Comparison of ENCODE assay signal across 28 cellular contexts in genomic region chr9:134870311-134870694, GRCh38. TPM values are rescaled to one million over a fixed set of nuclear protein-coding genes. Genes with fewer than 3 reads are reported as not detected.
DNase-seq lines count a peak whose midpoint lies in the region; ATAC-seq, FAIRE-seq and TF ChIP-seq lines count a peak whose summit lies in the region.
"Had no signal": no experiment of that assay in that cellular context is flagged by ENCODE, and none has a peak within 500 bp of the region (broad histone marks: within the 10 kb centered on the region; RNA-seq: fewer than 3 reads in every experiment).

No MANE protein-coding gene starts in this region.

- H4K91ac ChIP-seq in IMR-90 (ENCODE audit: insufficient read depth, low read depth, low read length), result no peak overlapping the region; the same call in 1 of the 2 replicates

- no peak overlapping the region for H3K23ac ChIP-seq in IMR-90 (ENCODE audit: low read depth, low read length)

- TF ChIP-seq RAD21 in IMR-90 (IDR thresholded peaks at IDR 0.05; ENCODE audit: low read length), result no peak

- H3K4me3 ChIP-seq in IMR-90 (ENCODE audit: insufficient read depth, low read depth, low read length), result no peak overlapping the region
- no peak overlapping the region for H3K4me3 ChIP-seq in WERI-Rb-1 (ENCODE audit: low read depth, low read length)
- no peak overlapping the region for H3K4me3 ChIP-seq in aorta (ENCODE audit: low read length in 2 of 2)
- H3K4me3 ChIP-seq in small intestine (ENCODE audit: low read depth in 1 of 2, low read length in 2 of 2), result no peak overlapping the region
- H3K4me3 ChIP-seq: BLaER1 treated with 17β-estradiol and CSF1 and Interleukin-3, amounts not matched to agents 10 nM and 100 nM had no signal

- BruUV-seq in IMR-90 (replicated peaks; lab: Mats Ljungman, UMichigan), result no TSS peak

- peak overlapping the region; percentile 35; the same call in 1 of the 2 replicates for H3K18ac ChIP-seq in IMR-90 (ENCODE audit: low read depth, low read length)

- no peak overlapping the region for H3K4me2 ChIP-seq in IMR-90 (ENCODE audit: low read depth, low read length)

- no peak overlapping the region for H4K8ac ChIP-seq in IMR-90 (ENCODE audit: low read depth in 2 of 2, low read length in 2 of 2)

- H3K36me3 ChIP-seq in IMR-90 (ENCODE audit: control insufficient read depth, insufficient read depth, low read length) (no peaks in the 10 kb centered on the region), WERI-Rb-1 (no peaks in the 10 kb centered on the region), aorta (ENCODE audit: control insufficient read depth in 1 of 2, insufficient read depth in 2 of 2, low read length in 1 of 2) (no peaks in the 10 kb centered on the region), small intestine (ENCODE audit: control insufficient read depth in 2 of 2, insufficient read depth in 2 of 2, low read length in 2 of 2) (no peaks in the 10 kb centered on the region)
- H3K36me3 ChIP-seq: BLaER1 treated with 17β-estradiol and CSF1 and Interleukin-3, amounts not matched to agents 10 nM and 100 nM had no signal

- H3K9me1 ChIP-seq in IMR-90 (ENCODE audit: insufficient read depth, low read length), result no peaks in the 10 kb centered on the region

- no peak overlapping the region for H3K14ac ChIP-seq in IMR-90 (replicated peaks; ENCODE audit: low read depth, low read length)

- H2AK9ac ChIP-seq in IMR-90 (replicated peaks; ENCODE audit: low read depth, low read length, poor library complexity), result no peak overlapping the region

- H4K20me1 ChIP-seq in IMR-90 (ENCODE audit: insufficient read depth, low read length), result no peaks in the 10 kb centered on the region
- H4K20me1 ChIP-seq: BLaER1 treated with 17β-estradiol and CSF1 and Interleukin-3, amounts not matched to agents 10 nM and 100 nM had no signal

- in situ Hi-C loops in IMR-90 (cut with MboI; ENCODE audit: low sequenced_read_pairs), result no loop called here

- H3K56ac ChIP-seq in IMR-90 (ENCODE audit: extremely low read depth, insufficient read depth, low read length), result no peak overlapping the region

- WGBS in IMR-90 (ENCODE audit: extremely low coverage in 2 of 2, insufficient read length in 1 of 2), 2 experiments, result 83% methylated on average over 5 of the region's 10 CpGs; no CpG with 5 or more reads in 1 of the 2 experiments
- WGBS in aorta, 2 donors, result 77 to 83% methylated on average over 9 to 10 of the region's 10 CpGs
- WGBS in small intestine, 3 donors, result 65 to 85% (median 74%) methylated on average over 10 of the region's 10 CpGs

- ATAC-seq in IMR-90 (ENCODE audit: low read depth) (no peak), sciatic nerve (peak; percentile 15), aorta (ENCODE audit: low FRiP score) (peak; percentile 48), GM18868 (IDR thresholded peaks at IDR 0.05; ENCODE audit: unreplicated experiment) (no peak)
- ATAC-seq: PC-3 had no signal

- H3K27me3 ChIP-seq in IMR-90 (ENCODE audit: control insufficient read depth, insufficient read depth, low read length) (peaks cover 3% of the 10 kb centered on the region; the same call in 1 of the 2 replicates), WERI-Rb-1 (ENCODE audit: insufficient read depth, low read depth, severe bottlenecking) (no peaks in the 10 kb centered on the region), aorta (ENCODE audit: control insufficient read depth in 1 of 2, insufficient read depth in 2 of 2, low read length in 1 of 2) (no peaks in the 10 kb centered on the region), small intestine (ENCODE audit: control insufficient read depth in 2 of 2, insufficient read depth in 2 of 2, low read length in 2 of 2) (no peaks in the 10 kb centered on the region)

- no peak overlapping the region for H2BK5ac ChIP-seq in IMR-90 (ENCODE audit: low read depth, low read length, poor library complexity, severe bottlenecking)

- H3K79me1 ChIP-seq in IMR-90 (ENCODE audit: low read depth in 1 of 2, low read length in 2 of 2), result no peaks in the 10 kb centered on the region

- H2BK20ac ChIP-seq in IMR-90 (ENCODE audit: low read depth, low read length), result no peak overlapping the region

- H2BK120ac ChIP-seq in IMR-90 (ENCODE audit: low read depth, low read length), result no peak overlapping the region; the same call in 1 of the 2 replicates

- intact Hi-C loops in IMR-90 (cut with micrococcal nuclease), result no loop called here
- intact Hi-C loops in sciatic nerve (cut with DNase I), result no loop called here
- intact Hi-C loops in aorta (cut with DNase I), result no loop called here

- TF ChIP-seq CTCF in IMR-90 (conservative IDR thresholded peaks at IDR 0.05; ENCODE audit: low read depth, low read length) (no peak), WERI-Rb-1 (IDR thresholded peaks at IDR 0.05; ENCODE audit: low read depth, low read length) (no peak)

- DNase-seq in IMR-90 (no peak), WERI-Rb-1 (no peak), sciatic nerve (ENCODE audit: low spot score) (peak; percentile 49), aorta (peak in 1 of 2 donors; percentile 69), small intestine (no peak), A172 (ENCODE audit: low spot score) (no peak)
- DNase-seq: ACHN; Caco-2; CD4-positive, alpha-beta memory T cell; GOT3; Karpas-422; MV-4-11; NCI-H1105 treated with DMSO at 0.1 percent for 48 hours; NCI-H1694; NCI-H2081; NCI-H2171; NCI-H345; NCI-H524; NCI-H774; PC-3; RPMI8226; SHP77 had no signal

- dilution Hi-C loops in IMR-90 (cut with HindIII; ENCODE audit: low sequenced_read_pairs, unreplicated experiment), result no loop called here

- H3K9me3 ChIP-seq in IMR-90 (ENCODE audit: control insufficient read depth, insufficient read depth, low read length) (no peaks in the 10 kb centered on the region), WERI-Rb-1 (ENCODE audit: severe bottlenecking) (no peaks in the 10 kb centered on the region), aorta (ENCODE audit: control insufficient read depth, low read length) (no peaks in the 10 kb centered on the region), small intestine (ENCODE audit: control insufficient read depth, low read depth) (no peaks in the 10 kb centered on the region)
- H3K9me3 ChIP-seq: Caco-2 had no signal

- H4K5ac ChIP-seq in IMR-90 (ENCODE audit: low read depth, low read length), result no peak overlapping the region; the same call in 1 of the 2 replicates

- CTCF ChIA-PET in IMR-90 (lab: Yijun Ruan, JAX), result no interaction called here

- no peak overlapping the region for H3K4ac ChIP-seq in IMR-90 (ENCODE audit: low read depth, low read length)

- H2AK5ac ChIP-seq in IMR-90 (ENCODE audit: low read depth, low read length), result 0 out of 2 replicates have a peak overlapping the region, but pooled peaks have one; percentile 69

- H3K4me1 ChIP-seq in IMR-90 (ENCODE audit: control insufficient read depth, insufficient read depth, low read length) (peaks cover 7% of the 10 kb centered on the region; the same call in 1 of the 2 replicates), aorta (ENCODE audit: control insufficient read depth in 1 of 2, insufficient read depth in 2 of 2, low read length in 2 of 2) (no peaks in the 10 kb centered on the region), small intestine (ENCODE audit: control insufficient read depth in 2 of 2, insufficient read depth in 1 of 2, low read depth in 1 of 2, low read length in 1 of 2) (no peaks in the 10 kb centered on the region)
- H3K4me1 ChIP-seq: Caco-2 had no signal

- FAIRE-seq in small intestine (lab: Jason Lieb, UNC), result no peak
- FAIRE-seq: GM12891, HTR-8/SVneo had no signal

- POLR2A ChIA-PET in IMR-90 (lab: Charles Lee; ENCODE audit: unreplicated experiment), result no interaction called here

- TF ChIP-seq POLR2A in IMR-90 (IDR thresholded peaks at IDR 0.05; ENCODE audit: low read depth, low read length), result no peak

- H2BK15ac ChIP-seq in IMR-90 (ENCODE audit: low read depth, low read length), result no peak overlapping the region

- H3K9ac ChIP-seq in IMR-90 (ENCODE audit: low read depth, low read length), result no peak overlapping the region

- H3K27ac ChIP-seq in IMR-90 (ENCODE audit: insufficient read depth, low read length) (no peak overlapping the region), WERI-Rb-1 (peak overlapping the region; percentile 76; the same call in 1 of the 2 replicates), aorta (ENCODE audit: low read depth in 1 of 2, low read length in 2 of 2) (no peak overlapping the region), small intestine (ENCODE audit: low read depth in 1 of 2, low read length in 1 of 2) (no peak overlapping the region)
- H3K27ac ChIP-seq: BLaER1 treated with 17β-estradiol and CSF1 and Interleukin-3, amounts not matched to agents 10 nM and 100 nM had no signal

- H2AFZ ChIP-seq in IMR-90 (replicated peaks; ENCODE audit: low read length, poor library complexity), result no peak overlapping the region

TF ChIP-seq in IMR-90, 13 proteins besides CTCF, POLR2A, EP300 and RAD21 (continues in another document):
- TF ChIP-seq ELK1 (IDR thresholded peaks at IDR 0.05; ENCODE audit: borderline replicate concordance, low read depth, low read length) (no peak), MAFK (IDR thresholded peaks at IDR 0.05; ENCODE audit: low read depth, low read length) (no peak), RCOR1 (IDR thresholded peaks at IDR 0.05; ENCODE audit: insufficient replicate concordance, low read length) (no peak), MXI1 (IDR thresholded peaks at IDR 0.05; ENCODE audit: borderline replicate concordance, low read depth, low read length) (no peak), BHLHE40 (IDR thresholded peaks at IDR 0.05; ENCODE audit: low read depth, low read length) (no peak)

RNA-seq across cellular contexts. Expression of gene FCN2, which starts 10.3 kb away (rescaled TPM):
- total RNA-seq in IMR-90 (2012; rRNA removed) (not detected in 2 replicates), sciatic nerve (not detected), aorta (under 1 TPM in 1 of 2 donors, not detected in 1; 0.32 TPM)
- polyA plus RNA-seq in IMR-90 (2012; rRNA removed) (not detected in 2 replicates), aorta (not detected), small intestine (not detected)
- polyA plus RNA-seq in IMR-90 (2012; cell fraction: cytosol; rRNA removed), result not detected in 2 replicates
- not detected in 2 replicates for polyA plus RNA-seq in IMR-90 (2012; cell fraction: nucleus; rRNA removed; ENCODE audit: low replicate concordance)
- total RNA-seq in A172 (2014; rRNA removed; shearing (Covaris generic)), result not detected in 2 replicates
- total RNA-seq: Caco-2; CD4-positive, alpha-beta memory T cell; G401; M059J; PC-3 had no signal
- polyA plus RNA-seq: CD4-positive, alpha-beta memory T cell had no signal

RNA-seq across cellular contexts. Expression of gene FCN1, which starts 47.4 kb away (rescaled TPM):
- total RNA-seq in IMR-90 (2012; rRNA removed), result not detected in 2 replicates
- polyA plus RNA-seq in IMR-90 (2012; rRNA removed), result not detected in 2 replicates
- not detected in 2 replicates for polyA plus RNA-seq in IMR-90 (2012; cell fraction: cytosol; rRNA removed)
- polyA plus RNA-seq in IMR-90 (2012; cell fraction: nucleus; rRNA removed; ENCODE audit: low replicate concordance), result not detected in 2 replicates
- 16.1 TPM for total RNA-seq in sciatic nerve
- total RNA-seq in aorta, result 10 to 100 TPM; 10.0 to 14.4 TPM
- 1 to 10 TPM in 1 of 2 donors, under 1 TPM in 1; 0.97 to 2.0 TPM for polyA plus RNA-seq in aorta
- under 1 TPM in 1 of 3 donors, not detected in 2; 0.94 TPM for polyA plus RNA-seq in small intestine
- not detected in 2 replicates for total RNA-seq in A172 (2014; rRNA removed; shearing (Covaris generic))
- total RNA-seq: Caco-2, G401, M059J, PC-3 had no signal

Comparison
In these comparisons a context has a peak if more than half of its experiments do, and no peak if none do; other contexts are left out.
1. ATAC-seq: peak in sciatic nerve (single experiment) and aorta (single experiment); none in IMR-90 (single experiment) and GM18868 (single experiment).
2. RNA of gene FCN1, which starts 47.4 kb away (total RNA-seq): 16.1 TPM in sciatic nerve (single experiment) and 10.0 to 14.4 TPM in aorta; not detected in IMR-90 and not detected in A172; every median in the first group is over 10 times any median in the second.